ENCODE assay signal across 23 cellular contexts in genomic region chr16:68927016-68927415, GRCh38.
DNase-seq lines count a peak whose midpoint lies in the region; ATAC-seq, FAIRE-seq and TF ChIP-seq lines count a peak whose summit lies in the region.
"Had no signal": no experiment of that assay in that cellular context is flagged by ENCODE, and none has a peak within 500 bp of the region (broad histone marks: within the 10 kb centered on the region; RNA-seq: fewer than 3 reads in every experiment).

No MANE protein-coding gene starts in this region.

- H3K4me3 Mint-ChIP-seq in neural progenitor cell = no peak overlapping the region
- no peak overlapping the region for H3K4me3 Mint-ChIP-seq in activated CD8-positive, alpha-beta memory T cell treated with anti-CD3 and anti-CD28 coated beads, Interleukin-2, amount 10 ng/mL, durations not matched to agents 7 days and 5 days
- H3K4me3 Mint-ChIP-seq: CD4-positive, alpha-beta memory T cell had no signal

- H3K4me1 ChIP-seq in body of pancreas (peaks cover 47% of the 10 kb centered on the region), mucosa of rectum (ENCODE audit: control insufficient read depth in 2 of 2, insufficient read depth in 2 of 2, low read length in 2 of 2) (peaks cover 11 to 33% of the 10 kb centered on the region in 2 donors), pancreas (peaks cover 0 to 11% (median 9%) of the 10 kb centered on the region in 3 donors), neural progenitor cell (peaks cover 10% of the 10 kb centered on the region)

- no peaks in the 10 kb centered on the region for H4K20me1 ChIP-seq in neural progenitor cell (ENCODE audit: low read depth)

- H3K9me3 ChIP-seq in body of pancreas = no peaks in the 10 kb centered on the region
- no peaks in the 10 kb centered on the region for H3K9me3 ChIP-seq in mucosa of rectum (ENCODE audit: control insufficient read depth in 2 of 2, low read length in 2 of 2)
- H3K9me3 ChIP-seq in pancreas = no peaks in the 10 kb centered on the region
- H3K9me3 ChIP-seq in neural progenitor cell (ENCODE audit: low read depth) = no peaks in the 10 kb centered on the region
- H3K9me3 ChIP-seq: A549 had no signal

- intact Hi-C loops in body of pancreas (cut with DNase I) = no loop called here
- intact Hi-C loops in pancreas (cut with DNase I) = no loop called here

- no peak for TF ChIP-seq POLR2A in body of pancreas (IDR thresholded peaks at IDR 0.05)

- no peaks in the 10 kb centered on the region for H3K27me3 Mint-ChIP-seq in neural progenitor cell (ENCODE audit: insufficient read depth, low read depth)
- H3K27me3 Mint-ChIP-seq in activated CD8-positive, alpha-beta memory T cell treated with anti-CD3 and anti-CD28 coated beads, Interleukin-2, amount 10 ng/mL, durations not matched to agents 7 days and 5 days = no peaks in the 10 kb centered on the region
- H3K27me3 Mint-ChIP-seq: CD4-positive, alpha-beta memory T cell had no signal

- no peak overlapping the region for H3K4me2 ChIP-seq in neural progenitor cell
- H3K4me2 ChIP-seq: A549 had no signal

- no peak for FAIRE-seq in pancreas (lab: Jason Lieb, UNC)
- FAIRE-seq: A549, GM12891, GM18507, H1 had no signal

- H3K9me3 Mint-ChIP-seq in neural progenitor cell = no peaks in the 10 kb centered on the region
- no peaks in the 10 kb centered on the region for H3K9me3 Mint-ChIP-seq in activated CD8-positive, alpha-beta memory T cell treated with anti-CD3 and anti-CD28 coated beads, Interleukin-2, amount 10 ng/mL, durations not matched to agents 7 days and 5 days (ENCODE audit: low read depth)
- H3K9me3 Mint-ChIP-seq: CD4-positive, alpha-beta memory T cell had no signal

- peaks cover 32% of the 10 kb centered on the region for H3K36me3 Mint-ChIP-seq in neural progenitor cell
- peaks cover 27% of the 10 kb centered on the region for H3K36me3 Mint-ChIP-seq in activated CD8-positive, alpha-beta memory T cell treated with anti-CD3 and anti-CD28 coated beads, Interleukin-2, amount 10 ng/mL, durations not matched to agents 7 days and 5 days

- CTCF ChIA-PET in activated CD8-positive, alpha-beta memory T cell treated with anti-CD3 and anti-CD28 coated beads, Interleukin-2, amount 10 ng/mL, durations not matched to agents 7 days and 5 days (lab: Charles Lee) = no interaction called here

- WGBS in body of pancreas, 2 donors = 29 to 49% methylated on average over 3 of the region's 3 CpGs
- WGBS in pancreas, 2 donors = 28 to 34% methylated on average over 3 of the region's 3 CpGs

- H3K9ac ChIP-seq in mucosa of rectum (ENCODE audit: low read depth in 1 of 2, low read length in 2 of 2) (no peak overlapping the region), neural progenitor cell (no peak overlapping the region)
- H3K9ac ChIP-seq: GM23248 had no signal

- no peaks in the 10 kb centered on the region for H3K79me2 ChIP-seq in neural progenitor cell (ENCODE audit: low read depth)

- H3K36me3 ChIP-seq in body of pancreas (replicated peaks in 1 of 2; ENCODE audit: insufficient read depth in 1 of 2, low read depth in 2 of 2) (no peaks in the 10 kb centered on the region), mucosa of rectum (ENCODE audit: control insufficient read depth in 2 of 2, insufficient read depth in 2 of 2, low read length in 2 of 2) (peaks cover 0 to 11% of the 10 kb centered on the region in 2 donors), pancreas (no peaks in the 10 kb centered on the region), neural progenitor cell (no peaks in the 10 kb centered on the region)

- peak in 1 of 4 donors; percentile 20 for DNase-seq in body of pancreas
- DNase-seq in pancreas = peak in 1 of 6 donors; percentile 22
- DNase-seq in pons (ENCODE audit: low spot score) = no peak
- no peak for DNase-seq in neural progenitor cell (ENCODE audit: low spot score)
- DNase-seq in activated CD8-positive, alpha-beta memory T cell treated with anti-CD3 and anti-CD28 coated beads, Interleukin-2, amount 10 ng/mL, durations not matched to agents 7 days and 5 days = no peak
- DNase-seq: 8988T; ACHN; C1 segment of cervical spinal cord; Calu3; CD4-positive, alpha-beta memory T cell; COR-L47; DMS53; DMS79 treated with DMSO at 0.1 percent for 48 hours; GF-D8; GM23248; H7; HCEC 1CT had no signal

- H3K27ac ChIP-seq in body of pancreas (peak overlapping the region; percentile 25 to 58 (median 48)), mucosa of rectum (ENCODE audit: low read depth in 2 of 2, low read length in 2 of 2) (peak overlapping the region; percentile 15 to 48), pancreas (peak overlapping the region in 2 of 4 donors; percentile 33 to 39), neural progenitor cell (no peak overlapping the region)
- H3K27ac ChIP-seq: A549, GM23248 had no signal

- no peaks in the 10 kb centered on the region for H3K4me1 Mint-ChIP-seq in neural progenitor cell
- no peaks in the 10 kb centered on the region for H3K4me1 Mint-ChIP-seq in activated CD8-positive, alpha-beta memory T cell treated with anti-CD3 and anti-CD28 coated beads, Interleukin-2, amount 10 ng/mL, durations not matched to agents 7 days and 5 days

- H3K27me3 ChIP-seq in body of pancreas = no peaks in the 10 kb centered on the region
- no peaks in the 10 kb centered on the region for H3K27me3 ChIP-seq in mucosa of rectum (ENCODE audit: control insufficient read depth in 2 of 2, insufficient read depth in 2 of 2, low read length in 2 of 2)
- no peaks in the 10 kb centered on the region for H3K27me3 ChIP-seq in pancreas
- no peaks in the 10 kb centered on the region for H3K27me3 ChIP-seq in neural progenitor cell

- no peak overlapping the region for H2AFZ ChIP-seq in neural progenitor cell (replicated peaks)
- H2AFZ ChIP-seq: GM23248 had no signal

- TF ChIP-seq CTCF in body of pancreas (IDR thresholded peaks at IDR 0.05) (no peak), pancreas (IDR thresholded peaks at IDR 0.05) (no peak), neural progenitor cell (IDR thresholded peaks at IDR 0.05) (no peak)

- peak; percentile 66 for ATAC-seq in body of pancreas
- ATAC-seq in pancreas = peak; percentile 42 to 71 (median 65)
- no peak for ATAC-seq in GM21825 (IDR thresholded peaks at IDR 0.05; ENCODE audit: unreplicated experiment)
- no peak for ATAC-seq in activated CD8-positive, alpha-beta memory T cell treated with anti-CD3 and anti-CD28 coated beads, Interleukin-2, amount 10 ng/mL, durations not matched to agents 7 days and 5 days
- ATAC-seq: A549 had no signal

- H3K27ac Mint-ChIP-seq in neural progenitor cell = no peak overlapping the region
- H3K27ac Mint-ChIP-seq in activated CD8-positive, alpha-beta memory T cell treated with anti-CD3 and anti-CD28 coated beads, Interleukin-2, amount 10 ng/mL, durations not matched to agents 7 days and 5 days = no peak overlapping the region

- no peaks in the 10 kb centered on the region for H3F3A ChIP-seq in neural progenitor cell (ENCODE audit: low read depth)

- H3K4me3 ChIP-seq in body of pancreas (no peak overlapping the region), mucosa of rectum (ENCODE audit: low read length in 2 of 2) (no peak overlapping the region), pancreas (no peak overlapping the region), neural progenitor cell (no peak overlapping the region)
- H3K4me3 ChIP-seq: A549, GM23248 had no signal

Comparison
In these comparisons a context has a peak if more than half of its experiments do, and no peak if none do; other contexts are left out.
1. ATAC-seq: peak in body of pancreas (single experiment) and pancreas (4 of 4); none in GM21825 (single experiment) and activated CD8-positive, alpha-beta memory T cell treated with anti-CD3 and anti-CD28 coated beads, Interleukin-2, amount 10 ng/mL, durations not matched to agents 7 days and 5 days (single experiment).